25 cellular contexts compared by ENCODE assay signal in the genomic region with DNA sequence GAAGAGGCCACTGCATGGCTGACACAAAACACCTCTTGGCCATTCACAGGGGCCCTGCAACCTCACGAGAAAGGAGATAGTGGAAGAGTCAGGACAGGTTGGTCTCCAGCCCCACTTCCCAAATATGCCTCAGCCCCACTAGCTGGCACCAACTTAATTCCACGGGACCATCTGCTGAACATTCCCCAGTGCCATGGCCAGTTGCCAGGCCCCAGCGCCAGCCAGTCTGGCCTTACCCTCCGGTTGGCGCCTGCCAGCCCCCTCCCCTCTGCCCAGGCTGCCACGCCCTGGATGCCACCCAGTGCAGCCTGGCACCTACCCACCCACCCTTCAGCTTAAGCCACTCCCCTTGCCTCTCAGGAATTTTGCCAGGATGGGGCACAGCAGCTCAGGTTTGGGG. TPM values are rescaled to one million over a fixed set of nuclear protein-coding genes. Genes with fewer than 3 reads are reported as not detected.
DNase-seq lines count a peak whose midpoint lies in the region; ATAC-seq and TF ChIP-seq lines count a peak whose summit lies in the region.
"Had no signal": no experiment of that assay in that cellular context is flagged by ENCODE, and none has a peak within 500 bp of the region (broad histone marks: within the 10 kb centered on the region; RNA-seq: fewer than 3 reads in every experiment).

No MANE protein-coding gene starts in this region.

- H3K27me3 ChIP-seq in lower lobe of right lung (ENCODE audit: low read depth), result no peaks in the 10 kb centered on the region
- H3K27me3 ChIP-seq in tibial artery, result no peaks in the 10 kb centered on the region

- TF ChIP-seq CTCF in coronary artery (IDR thresholded peaks at IDR 0.05) (no peak), lower lobe of right lung (IDR thresholded peaks at IDR 0.05) (no peak), tibial artery (IDR thresholded peaks at IDR 0.05) (no peak), HFFc6 (IDR thresholded peaks at IDR 0.05) (no peak)

- peak overlapping the region; percentile 58 for H3K4me3 ChIP-seq in coronary artery
- no peak overlapping the region for H3K4me3 ChIP-seq in lower lobe of right lung
- peak overlapping the region; percentile 31 to 42 for H3K4me3 ChIP-seq in tibial artery
- H3K4me3 ChIP-seq: stomach had no signal

- H3K27ac ChIP-seq in coronary artery, result peak overlapping the region; percentile 86 to 95
- no peak overlapping the region for H3K27ac ChIP-seq in lower lobe of right lung
- peak overlapping the region; percentile 84 to 87 for H3K27ac ChIP-seq in tibial artery
- H3K27ac ChIP-seq: HL-60 had no signal

- peaks cover 11% of the 10 kb centered on the region; the same call in 1 of the 2 replicates for H3K27me3 Mint-ChIP-seq in HFFc6 (ENCODE audit: insufficient read depth)

- H3K9me3 ChIP-seq in lower lobe of right lung (no peaks in the 10 kb centered on the region), tibial artery (no peaks in the 10 kb centered on the region)
- H3K9me3 ChIP-seq: SK-N-SH had no signal

- no peak overlapping the region for H3K27ac Mint-ChIP-seq in HFFc6
- H3K27ac Mint-ChIP-seq: activated CD8-positive, alpha-beta T cell treated with anti-CD3 and anti-CD28 coated beads for 36 hours; T-helper 2 cell treated with Interferon-gamma antibody and Interleukin-4, amounts not matched to agents 5 μg/mL and 100 μg/mL, for 36 hours had no signal

- intact Hi-C loops in lower lobe of right lung (cut with DNase I), result no loop called here
- intact Hi-C loops in tibial artery (cut with DNase I; ENCODE audit: low total_unique reads), result no loop called here

- no peaks in the 10 kb centered on the region for H3K4me1 ChIP-seq in lower lobe of right lung
- peaks cover 0 to 57% (median 23%) of the 10 kb centered on the region in 4 donors for H3K4me1 ChIP-seq in tibial artery

- H3K36me3 ChIP-seq in lower lobe of right lung (no peaks in the 10 kb centered on the region), tibial artery (no peaks in the 10 kb centered on the region)
- H3K36me3 ChIP-seq: stomach had no signal

- no peaks in the 10 kb centered on the region for H3K36me3 Mint-ChIP-seq in HFFc6 (ENCODE audit: low read depth)

- peak; percentile 60 for DNase-seq in NCI-H2171 (lab: John Stamatoyannopoulos, UW)
- peak; percentile 78 for DNase-seq in coronary artery (ENCODE audit: low spot score)
- peak; percentile 57 for DNase-seq in lower lobe of right lung
- no peak for DNase-seq in tibial artery
- no peak for DNase-seq in HFFc6
- no peak for DNase-seq in NCI-H510A (lab: John Stamatoyannopoulos, UW)
- DNase-seq: activated CD8-positive, alpha-beta T cell treated with anti-CD3 and anti-CD28 coated beads for 36 hours; activated naive CD4-positive, alpha-beta T cell; activated T-cell treated with anti-CD3 and anti-CD28 coated beads, Interleukin-2, amount 50 U/mL, for 1 hour; AML-193; effector CD8-positive, alpha-beta T cell; EL; foreskin melanocyte; IMR-90; kidney glomerular epithelial cell; NCI-H1417 treated with DMSO at 0.1 percent for 48 hours; SK-N-SH; small intestine; stimulated activated CD4-positive, alpha-beta T cell treated with anti-CD3 and anti-CD28 coated beads, Interleukin-4, amount 100 ng/mL, for 1 hour; stomach had no signal

- H3K4me1 Mint-ChIP-seq in HFFc6 (ENCODE audit: low read depth), result no peaks in the 10 kb centered on the region
- H3K4me1 Mint-ChIP-seq: central memory CD8-positive, alpha-beta T cell had no signal

- H3K9me3 Mint-ChIP-seq in HFFc6, result peaks cover 4% of the 10 kb centered on the region
- H3K9me3 Mint-ChIP-seq: T-helper 2 cell treated with Interferon-gamma antibody and Interleukin-4, amounts not matched to agents 5 μg/mL and 100 μg/mL, for 36 hours had no signal

- no peak overlapping the region for H3K4me3 Mint-ChIP-seq in HFFc6
- H3K4me3 Mint-ChIP-seq: activated CD8-positive, alpha-beta T cell treated with anti-CD3 and anti-CD28 coated beads for 36 hours; central memory CD8-positive, alpha-beta T cell; T-helper 2 cell treated with Interferon-gamma antibody and Interleukin-4, amounts not matched to agents 5 μg/mL and 100 μg/mL, for 36 hours had no signal

- ATAC-seq in lower lobe of right lung (peak; percentile 48 to 56), HG02610 (IDR thresholded peaks at IDR 0.05; ENCODE audit: unreplicated experiment) (no peak), GM19023 (IDR thresholded peaks at IDR 0.05; ENCODE audit: unreplicated experiment) (no peak)
- ATAC-seq: activated CD8-positive, alpha-beta T cell treated with anti-CD3 and anti-CD28 coated beads for 36 hours had no signal

RNA-seq across cellular contexts. Expression of gene HSPB8, which starts 21.2 kb away (rescaled TPM):
- 47.9 TPM for total RNA-seq in lower lobe of right lung
- 10 to 100 TPM; 18.9 to 40.1 (median 22.2) TPM for total RNA-seq in HFFc6 (2021; fragmentation: NEBNext Ultra II Directional; extraction: Animal tissue kit (Norgen Biotek cat#: 25700))
- total RNA-seq: activated CD8-positive, alpha-beta T cell treated with anti-CD3 and anti-CD28 coated beads for 36 hours had no signal

Comparison
In these comparisons a context has a peak if more than half of its experiments do, and no peak if none do; other contexts are left out.
1. DNase-seq: peak in NCI-H2171 (single experiment), coronary artery (single experiment) and lower lobe of right lung (single experiment); none in tibial artery (0 of 2), HFFc6 (single experiment) and NCI-H510A (single experiment).
2. ATAC-seq: peak in lower lobe of right lung (2 of 2); none in HG02610 (single experiment) and GM19023 (single experiment).